9 cellular contexts compared by ENCODE assay signal in the genomic region with DNA sequence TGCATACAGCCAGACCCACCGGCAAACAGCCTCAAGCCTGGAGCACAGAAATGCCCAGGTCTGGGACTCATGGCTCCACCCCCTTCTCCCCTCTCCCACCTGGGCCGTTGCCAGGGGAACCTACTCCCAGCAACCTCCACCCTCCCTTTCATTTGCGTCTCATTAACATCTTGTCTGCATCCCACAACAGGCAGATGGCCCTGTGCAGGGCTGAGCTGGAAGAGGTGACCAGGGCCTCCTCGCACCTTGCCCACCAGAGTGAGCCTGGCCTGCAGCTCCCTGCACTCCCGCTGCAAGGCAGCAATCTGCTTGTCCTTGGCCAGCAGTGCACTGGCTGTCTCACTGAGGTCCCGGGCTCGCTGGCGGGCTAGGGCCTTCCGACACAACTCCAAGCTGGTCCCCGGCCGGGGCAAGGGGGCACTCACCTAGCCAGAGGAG. TPM values are rescaled to one million over a fixed set of nuclear protein-coding genes. Genes with fewer than 3 reads are reported as not detected.
DNase-seq lines count a peak whose midpoint lies in the region; ATAC-seq, FAIRE-seq and TF ChIP-seq lines count a peak whose summit lies in the region.
"Had no signal": no experiment of that assay in that cellular context is flagged by ENCODE, and none has a peak within 500 bp of the region (broad histone marks: within the 10 kb centered on the region; RNA-seq: fewer than 3 reads in every experiment).

No MANE protein-coding gene starts in this region.

- no peak for FAIRE-seq in kidney (lab: Jason Lieb, UNC)

- H3K9me3 ChIP-seq in left ventricle myocardium inferior (replicated peaks) (no peaks in the 10 kb centered on the region), WERI-Rb-1 (ENCODE audit: severe bottlenecking) (no peaks in the 10 kb centered on the region), kidney (ENCODE audit: control insufficient read depth in 1 of 2, low read length in 2 of 2) (no peaks in the 10 kb centered on the region), vagina (no peaks in the 10 kb centered on the region)

- intact Hi-C loops in left ventricle myocardium inferior (cut with micrococcal nuclease) (no loop called here), cardiac septum (cut with DNase I) (no loop called here), kidney (cut with DNase I) (no loop called here), vagina (cut with DNase I) (no loop called here), lower leg skin (cut with DNase I; ENCODE audit: low total_unique reads) (no loop called here)

- H3K27me3 ChIP-seq in left ventricle myocardium inferior (ENCODE audit: low read depth): peaks cover 66% of the 10 kb centered on the region
- H3K27me3 ChIP-seq in WERI-Rb-1 (ENCODE audit: insufficient read depth, low read depth, severe bottlenecking): no peaks in the 10 kb centered on the region
- H3K27me3 ChIP-seq in vagina: no peaks in the 10 kb centered on the region

- ATAC-seq in GM21576 (IDR thresholded peaks at IDR 0.05; ENCODE audit: unreplicated experiment): no peak

- WGBS in lower leg skin, 2 donors: 74 to 81% methylated on average over 11 of the region's 11 CpGs

- peak overlapping the region in 1 of 2 donors; percentile 69 for H3K9ac ChIP-seq in kidney (ENCODE audit: low read length in 2 of 2)

- no peak overlapping the region for H3K27ac ChIP-seq in left ventricle myocardium inferior (replicated peaks)
- H3K27ac ChIP-seq in WERI-Rb-1: no peak overlapping the region; the same call in 1 of the 2 replicates
- no peak overlapping the region for H3K27ac ChIP-seq in kidney (ENCODE audit: low read depth in 2 of 2, low read length in 2 of 2)
- H3K27ac ChIP-seq in vagina: no peak overlapping the region

- H3K4me1 ChIP-seq in left ventricle myocardium inferior: peaks cover 18% of the 10 kb centered on the region
- peaks cover 0 to 9% of the 10 kb centered on the region in 2 donors for H3K4me1 ChIP-seq in kidney (ENCODE audit: control insufficient read depth in 1 of 2, insufficient read depth in 1 of 2, low read depth in 1 of 2, low read length in 2 of 2)
- H3K4me1 ChIP-seq in vagina: peaks cover 28% of the 10 kb centered on the region

- TF ChIP-seq POLR2A in vagina (IDR thresholded peaks at IDR 0.05): no peak
- no peak for TF ChIP-seq POLR2A in lower leg skin (IDR thresholded peaks at IDR 0.05)

- TF ChIP-seq CTCF in left ventricle myocardium inferior (IDR thresholded peaks at IDR 0.05; ENCODE audit: borderline replicate concordance) (no peak), WERI-Rb-1 (IDR thresholded peaks at IDR 0.05; ENCODE audit: low read depth, low read length) (0 out of 2 replicates have a peak, but pooled peaks have one; percentile 23), kidney (IDR thresholded peaks at IDR 0.05; ENCODE audit: borderline replicate concordance, extremely low read depth, insufficient read depth) (no peak), vagina (IDR thresholded peaks at IDR 0.05) (no peak), lower leg skin (IDR thresholded peaks at IDR 0.05) (no peak)

- H3K4me3 ChIP-seq in left ventricle myocardium inferior (peak overlapping the region; percentile 74), WERI-Rb-1 (ENCODE audit: low read depth, low read length) (peak overlapping the region; percentile 67), kidney (ENCODE audit: low read length in 2 of 2) (peak overlapping the region; percentile 66 to 74), vagina (peak overlapping the region; percentile 58 to 69), lower leg skin (ENCODE audit: low read depth, poor library complexity, severe bottlenecking) (no peak overlapping the region)

- DNase-seq in left ventricle myocardium inferior (no peak), cardiac septum (ENCODE audit: low spot score) (no peak), WERI-Rb-1 (peak; percentile 74), kidney (peak; percentile 75), vagina (ENCODE audit: extremely low spot score in 2 of 2) (no peak), lower leg skin (ENCODE audit: low spot score in 2 of 2) (no peak), UCSD-AML1 (lab: John Stamatoyannopoulos, UW; ENCODE audit: unreplicated experiment) (no peak)
- DNase-seq: SIG-M5 had no signal

- H3K36me3 ChIP-seq in left ventricle myocardium inferior: no peaks in the 10 kb centered on the region
- peaks cover 9% of the 10 kb centered on the region for H3K36me3 ChIP-seq in WERI-Rb-1
- peaks cover 3 to 4% of the 10 kb centered on the region in 2 donors for H3K36me3 ChIP-seq in kidney (ENCODE audit: control insufficient read depth in 1 of 2, insufficient read depth in 2 of 2, low read length in 2 of 2)
- no peaks in the 10 kb centered on the region for H3K36me3 ChIP-seq in vagina

RNA-seq across cellular contexts. Expression of gene TSPOAP1, which starts 3.3 kb away (rescaled TPM):
- 12.8 TPM for total RNA-seq in left ventricle myocardium inferior
- 10.7 TPM for total RNA-seq in cardiac septum
- total RNA-seq in kidney: 30.6 TPM
- polyA plus RNA-seq in kidney (ENCODE audit: insufficient read depth, low read depth, low replicate concordance): 12.5 TPM
- total RNA-seq in vagina: 7.1 TPM
- 10 to 100 TPM in 1 of 4 donors, 1 to 10 TPM in 3; 8.2 to 18.3 (median 8.8) TPM for total RNA-seq in lower leg skin

RNA-seq across cellular contexts. Expression of gene SUPT4H1, which starts 26.7 kb away (rescaled TPM):
- total RNA-seq in left ventricle myocardium inferior (55.2 TPM), cardiac septum (49.4 TPM), kidney (60.5 TPM), vagina (31.4 TPM), lower leg skin (10 to 100 TPM; 49.5 to 89.7 (median 57.5) TPM)
- 129 TPM for polyA plus RNA-seq in kidney (ENCODE audit: insufficient read depth, low read depth, low replicate concordance)

RNA-seq across cellular contexts. Expression of gene MPO, which starts 44.6 kb away (rescaled TPM):
- total RNA-seq in left ventricle myocardium inferior (0.05 TPM), cardiac septum (0.94 TPM), kidney (0.47 TPM), vagina (not detected), lower leg skin (under 1 TPM in 1 of 4 donors, not detected in 3; 0.10 TPM)
- not detected for polyA plus RNA-seq in kidney (ENCODE audit: insufficient read depth, low read depth, low replicate concordance)

Comparison
In these comparisons a context has a peak if more than half of its experiments do, and no peak if none do; other contexts are left out.
1. DNase-seq: peak in WERI-Rb-1 (single experiment) and kidney (single experiment); none in left ventricle myocardium inferior (single experiment), cardiac septum (single experiment), vagina (0 of 2), lower leg skin (0 of 2) and UCSD-AML1 (single experiment).